In the genomic region with DNA sequence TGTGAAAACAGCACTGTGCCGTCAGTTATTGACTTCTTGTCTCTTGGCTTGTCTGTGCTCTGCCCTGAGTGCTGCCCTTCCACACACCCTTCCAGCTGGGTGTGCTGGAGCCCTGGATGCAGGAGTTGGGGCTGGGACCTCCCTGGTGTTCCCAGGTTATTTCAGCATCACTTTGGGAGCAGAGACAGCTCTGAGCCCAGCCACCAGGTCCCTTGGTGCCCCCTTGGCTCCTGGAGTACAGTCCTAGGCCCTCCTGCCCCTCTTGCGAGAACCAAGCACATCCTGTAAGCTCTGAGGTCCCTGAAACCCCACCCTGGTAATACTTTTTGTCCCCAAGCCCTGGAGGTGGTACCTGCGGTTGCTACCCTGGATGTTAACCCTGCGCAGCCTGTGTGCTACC, we compare ENCODE assay signal across 18 cellular contexts. TPM values are rescaled to one million over a fixed set of nuclear protein-coding genes. Genes with fewer than 3 reads are reported as not detected.
"Had no signal": no experiment of that assay in that cellular context is flagged by ENCODE, and none has a peak within 500 bp of the region (broad histone marks: within the 10 kb centered on the region; RNA-seq: fewer than 3 reads in every experiment).

No MANE protein-coding gene starts in this region.

- H3K36me3 ChIP-seq: ovary had no signal

- H3K4me1 Mint-ChIP-seq: naive thymus-derived CD8-positive, alpha-beta T cell had no signal

- H3K27ac Mint-ChIP-seq: immature natural killer cell; naive thymus-derived CD8-positive, alpha-beta T cell; progenitor cell of endocrine pancreas; type B pancreatic cell had no signal

- H3K4me1 ChIP-seq: esophagus squamous epithelium had no signal

- H3K9me3 ChIP-seq: ovary had no signal

- H3K27ac ChIP-seq: esophagus squamous epithelium, gastroesophageal sphincter, ovary, right lobe of liver, skin epidermis had no signal

- DNase-seq: central memory CD4-positive, alpha-beta T cell; effector memory CD4-positive, alpha-beta T cell; esophagus squamous epithelium; foreskin fibroblast; glutamatergic neuron; immature natural killer cell; left colon; left ventricle myocardium superior; naive thymus-derived CD8-positive, alpha-beta T cell; right lobe of liver; stimulated activated CD4-positive, alpha-beta T cell treated with anti-CD3 and anti-CD28 coated beads, Interleukin-2, amount 100 ng/mL, for 48 hours; stimulated activated naive CD4-positive, alpha-beta T cell treated with Interleukin-2 at 50 U/mL for 16 hours had no signal

- H3K27me3 ChIP-seq: esophagus squamous epithelium, gastroesophageal sphincter, ovary, right lobe of liver had no signal

- H3K27me3 Mint-ChIP-seq: naive thymus-derived CD8-positive, alpha-beta T cell; progenitor cell of endocrine pancreas; type B pancreatic cell had no signal

- H3K4me3 ChIP-seq: esophagus squamous epithelium, gastroesophageal sphincter, ovary, right lobe of liver, skin epidermis had no signal

- H3K4me3 Mint-ChIP-seq: immature natural killer cell; naive thymus-derived CD8-positive, alpha-beta T cell; neural crest cell; type B pancreatic cell had no signal

- ATAC-seq: gastroesophageal sphincter; left colon; left ventricle myocardium superior; naive thymus-derived CD8-positive, alpha-beta T cell; right lobe of liver had no signal

RNA-seq across cellular contexts. Expression of a gene that starts 24.3 kb away (rescaled TPM):
- total RNA-seq: naive thymus-derived CD8-positive, alpha-beta T cell had no signal
